Comparison of ENCODE assay signal across 12 cellular contexts in the genomic region with DNA sequence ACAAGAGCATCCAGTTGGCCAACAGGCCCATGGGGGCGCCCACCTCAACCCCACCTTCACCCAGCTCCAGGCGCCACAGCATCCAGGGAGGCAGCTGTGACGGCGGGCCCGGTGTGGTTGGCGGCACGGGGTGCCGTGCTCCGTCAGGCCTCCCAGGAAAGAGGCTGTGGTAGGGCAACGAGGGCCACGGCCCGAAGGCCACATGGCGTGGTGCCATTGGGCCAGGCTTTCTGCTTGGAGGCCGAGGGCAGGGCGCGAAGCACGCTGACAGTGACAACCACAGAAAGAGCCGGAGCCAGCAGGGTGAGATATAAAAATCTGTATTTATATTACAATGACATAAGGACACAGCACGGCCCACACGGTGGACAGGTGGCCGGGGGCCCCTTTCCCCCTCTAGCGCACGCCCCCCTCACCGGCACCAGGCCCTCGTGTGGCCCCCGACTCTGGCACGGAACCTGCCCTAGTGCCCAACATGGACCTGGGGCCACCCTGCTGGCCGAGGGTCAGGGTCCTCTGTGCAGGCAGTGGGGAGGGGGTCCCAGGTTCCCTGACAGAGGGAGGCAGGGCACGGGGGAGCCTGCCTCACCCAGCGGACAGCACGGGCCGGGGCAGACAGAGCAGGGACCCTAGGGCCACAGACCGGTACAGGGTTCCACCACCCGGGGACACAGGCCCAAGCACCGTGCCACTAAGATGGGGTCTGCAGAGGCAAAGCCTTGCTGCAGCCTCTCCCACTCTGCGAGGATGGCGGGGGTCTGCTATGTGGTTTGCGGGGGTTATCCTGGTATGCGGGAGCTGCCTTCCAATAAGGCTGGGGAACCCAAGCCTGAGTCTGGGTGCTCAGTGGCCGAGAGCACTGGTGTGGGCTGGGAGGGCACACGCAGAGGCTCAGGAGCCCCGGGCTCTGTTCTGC. TPM values are rescaled to one million over a fixed set of nuclear protein-coding genes. Genes with fewer than 3 reads are reported as not detected.
DNase-seq lines count a peak whose midpoint lies in the region; ATAC-seq, FAIRE-seq and TF ChIP-seq lines count a peak whose summit lies in the region.
"Had no signal": no experiment of that assay in that cellular context is flagged by ENCODE, and none has a peak within 500 bp of the region (broad histone marks: within the 10 kb centered on the region; RNA-seq: fewer than 3 reads in every experiment).

No MANE protein-coding gene starts in this region.

- no peak overlapping the region for H3K4me3 ChIP-seq in kidney (ENCODE audit: low read length in 2 of 2)
- H3K4me3 ChIP-seq: ascending aorta had no signal

- no peaks in the 10 kb centered on the region for H3K9me3 ChIP-seq in kidney (ENCODE audit: control insufficient read depth in 1 of 2, low read length in 2 of 2)
- H3K9me3 ChIP-seq: ascending aorta, neutrophil had no signal

- intact Hi-C loops in activated B cell treated with CpG ODN at 0.5 μM for 24 hours (cut with micrococcal nuclease): loop anchor here (10.0 kb wide), 4 partner anchors 243 to 717 kb away; a partner anchor contains a TSS
- intact Hi-C loops in kidney (cut with DNase I): no loop called here

- peaks cover 16% of the 10 kb centered on the region for H3K4me1 Mint-ChIP-seq in activated B cell treated with CpG ODN at 0.5 μM for 24 hours

- peaks cover 9 to 12% of the 10 kb centered on the region in 2 donors for H3K4me1 ChIP-seq in kidney (ENCODE audit: control insufficient read depth in 1 of 2, insufficient read depth in 1 of 2, low read depth in 1 of 2, low read length in 2 of 2)

- DNase-seq in activated naive CD4-positive, alpha-beta T cell treated with anti-CD3 and anti-CD28 coated beads, Interleukin-2, amount 50 U/mL, for 16 hours: peak; percentile 10
- no peak for DNase-seq in activated naive CD4-positive, alpha-beta T cell treated with Interleukin-2 at 50 U/mL for 16 hours
- DNase-seq in activated B cell treated with CpG ODN at 0.5 μM for 24 hours: peak; percentile 12
- peak; percentile 77 for DNase-seq in kidney
- peak; percentile 42 for DNase-seq in ureter (ENCODE audit: low spot score)
- DNase-seq in NCI-H1048 (lab: John Stamatoyannopoulos, UW): no peak
- DNase-seq: NCI-H226 had no signal

- no peak for FAIRE-seq in kidney (lab: Jason Lieb, UNC)

- CTCF ChIA-PET in activated B cell treated with CpG ODN at 0.5 μM for 24 hours (lab: Charles Lee): no interaction called here

- H3K36me3 Mint-ChIP-seq in activated B cell treated with CpG ODN at 0.5 μM for 24 hours (ENCODE audit: low read depth): peaks cover 24% of the 10 kb centered on the region

- TF ChIP-seq CTCF in activated B cell treated with CpG ODN at 0.5 μM for 24 hours (IDR thresholded peaks at IDR 0.05): no peak
- no peak for TF ChIP-seq CTCF in kidney (IDR thresholded peaks at IDR 0.05; ENCODE audit: borderline replicate concordance, extremely low read depth, insufficient read depth)

- no peak overlapping the region for H3K4me3 Mint-ChIP-seq in activated B cell treated with CpG ODN at 0.5 μM for 24 hours
- H3K4me3 Mint-ChIP-seq: T-helper 2 cell treated with Interferon-gamma antibody and Interleukin-4, amounts not matched to agents 5 μg/mL and 100 μg/mL, for 36 hours had no signal

- POLR2A ChIA-PET in activated B cell treated with CpG ODN at 0.5 μM for 24 hours (lab: Charles Lee): no interaction called here

- no peak overlapping the region for H3K9ac ChIP-seq in kidney (ENCODE audit: low read length in 2 of 2)

- peaks cover 5 to 10% of the 10 kb centered on the region in 2 donors for H3K36me3 ChIP-seq in kidney (ENCODE audit: control insufficient read depth in 1 of 2, insufficient read depth in 2 of 2, low read length in 2 of 2)

- no peaks in the 10 kb centered on the region for H3K9me3 Mint-ChIP-seq in activated B cell treated with CpG ODN at 0.5 μM for 24 hours
- H3K9me3 Mint-ChIP-seq: T-helper 2 cell treated with Interferon-gamma antibody and Interleukin-4, amounts not matched to agents 5 μg/mL and 100 μg/mL, for 36 hours had no signal

- H3K27ac Mint-ChIP-seq in activated B cell treated with CpG ODN at 0.5 μM for 24 hours: no peak overlapping the region
- H3K27ac Mint-ChIP-seq: T-helper 2 cell treated with Interferon-gamma antibody and Interleukin-4, amounts not matched to agents 5 μg/mL and 100 μg/mL, for 36 hours had no signal

- H3K27me3 Mint-ChIP-seq in activated B cell treated with CpG ODN at 0.5 μM for 24 hours: no peaks in the 10 kb centered on the region

- ATAC-seq in activated B cell treated with CpG ODN at 0.5 μM for 24 hours (ENCODE audit: low read depth) (no peak), HG02938 (IDR thresholded peaks at IDR 0.05; ENCODE audit: unreplicated experiment) (no peak), HG03565 (IDR thresholded peaks at IDR 0.05; ENCODE audit: unreplicated experiment) (no peak)

- H3K27ac ChIP-seq in kidney (ENCODE audit: low read depth in 2 of 2, low read length in 2 of 2): no peak overlapping the region
- H3K27ac ChIP-seq: neutrophil had no signal

RNA-seq across cellular contexts. Expression of a gene that starts 5.5 kb away (rescaled TPM):
- total RNA-seq in activated B cell treated with CpG ODN at 0.5 μM for 24 hours (17.9 and 19.0 TPM in 2 replicates), kidney (12.1 TPM), ureter (13.2 TPM)
- 4.1 TPM for polyA plus RNA-seq in kidney (ENCODE audit: insufficient read depth, low read depth, low replicate concordance)

RNA-seq across cellular contexts. Expression of a gene that starts 5.5 kb away (rescaled TPM):
- total RNA-seq in activated B cell treated with CpG ODN at 0.5 μM for 24 hours (1.4 and 1.7 TPM in 2 replicates), kidney (3.8 TPM), ureter (3.1 TPM)
- 1.3 TPM for polyA plus RNA-seq in kidney (ENCODE audit: insufficient read depth, low read depth, low replicate concordance)

RNA-seq across cellular contexts. Expression of a gene that starts 14.5 kb away (rescaled TPM):
- total RNA-seq in activated B cell treated with CpG ODN at 0.5 μM for 24 hours: 28.7 and 36.7 TPM in 2 replicates
- 84.8 TPM for total RNA-seq in kidney
- polyA plus RNA-seq in kidney (ENCODE audit: insufficient read depth, low read depth, low replicate concordance): 49.8 TPM
- 34.5 TPM for total RNA-seq in ureter

Comparison
In these comparisons a context has a peak if more than half of its experiments do, and no peak if none do; other contexts are left out.
1. DNase-seq: peak in activated naive CD4-positive, alpha-beta T cell treated with anti-CD3 and anti-CD28 coated beads, Interleukin-2, amount 50 U/mL, for 16 hours (single experiment), activated B cell treated with CpG ODN at 0.5 μM for 24 hours (single experiment), kidney (single experiment) and ureter (single experiment); none in activated naive CD4-positive, alpha-beta T cell treated with Interleukin-2 at 50 U/mL for 16 hours (single experiment) and NCI-H1048 (single experiment).